ENCODE assay signal across 28 cellular contexts in the genomic region with DNA sequence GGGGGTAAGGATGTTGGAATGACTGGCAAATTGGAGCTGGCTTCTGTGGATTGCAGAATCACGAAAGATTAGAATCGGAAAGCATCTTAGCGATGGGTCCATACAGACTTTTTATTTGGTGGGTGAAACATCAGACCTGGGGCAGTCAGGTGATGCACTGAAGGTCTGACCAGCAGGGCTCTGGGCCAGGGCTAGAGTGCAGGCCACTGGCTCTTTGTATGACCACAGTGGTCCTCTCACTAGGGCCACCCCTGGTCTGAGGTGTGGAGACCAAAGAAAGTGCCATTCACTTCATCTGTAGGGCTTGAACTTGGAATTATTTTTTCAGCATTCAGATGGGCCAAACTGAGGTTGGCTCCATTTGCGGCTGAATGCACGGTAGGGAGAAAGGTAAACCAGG.
"Had no signal": no experiment of that assay in that cellular context is flagged by ENCODE, and none has a peak within 500 bp of the region (broad histone marks: within the 10 kb centered on the region; RNA-seq: fewer than 3 reads in every experiment).

No MANE protein-coding gene starts in this region.

- H3K27me3 Mint-ChIP-seq: stimulated activated memory B cell treated with anti-CD40 and anti-IgM and Interleukin-4, amounts not matched to agents 10 μg/mL and 1 μg/mL and 100 μg/mL, for 72 hours; stimulated activated naive B cell treated with anti-CD40 and anti-IgM and Interleukin-4, amounts not matched to agents 10 μg/mL and 1 μg/mL and 100 μg/mL, for 72 hours; stimulated activated naive CD8-positive, alpha-beta T cell treated with anti-CD3 and anti-CD28 coated beads, Interleukin-15, amount 100 ng/mL, for 72 hours; stimulated activated naive CD8-positive, alpha-beta T cell treated with anti-CD3 and anti-CD28 coated beads, Interleukin-15, Interleukin-2, amounts not matched to agents 100 ng/mL and 50 ng/mL, for 24 hours had no signal

- H3K4me1 ChIP-seq: stomach, suprapubic skin, testis, thyroid gland, tibial nerve, transverse colon, upper lobe of left lung, upper lobe of right lung, uterus, vagina had no signal

- FAIRE-seq: urothelium cell line had no signal

- H3K4me1 Mint-ChIP-seq: stimulated activated memory B cell treated with anti-CD40 and anti-IgM and Interleukin-4, amounts not matched to agents 10 μg/mL and 1 μg/mL and 100 μg/mL, for 72 hours; stimulated activated naive B cell treated with anti-CD40 and anti-IgM and Interleukin-4, amounts not matched to agents 10 μg/mL and 1 μg/mL and 100 μg/mL, for 72 hours; stimulated activated naive CD8-positive, alpha-beta T cell treated with anti-CD3 and anti-CD28 coated beads, Interleukin-15, amount 100 ng/mL, for 72 hours had no signal

- ATAC-seq: stimulated activated memory B cell treated with anti-CD40 and anti-IgM and Interleukin-4, amounts not matched to agents 10 μg/mL and 1 μg/mL and 100 μg/mL, for 72 hours; stimulated activated naive B cell treated with anti-CD40 and anti-IgM and Interleukin-4, amounts not matched to agents 10 μg/mL and 1 μg/mL and 100 μg/mL, for 72 hours; stimulated activated naive CD8-positive, alpha-beta T cell treated with anti-CD3 and anti-CD28 coated beads, Interleukin-15, Interleukin-2, amounts not matched to agents 100 U/mL and 50 U/mL, for 24 hours; upper lobe of right lung had no signal

- H3K4me3 ChIP-seq: stomach, suprapubic skin, testis, thoracic aorta, thyroid gland, tibial nerve, transverse colon, upper lobe of left lung, upper lobe of right lung, uterus, vagina had no signal

- H3K9me3 ChIP-seq: testis, thyroid gland, transverse colon, upper lobe of left lung, upper lobe of right lung, uterus, vagina had no signal

- H3K36me3 ChIP-seq: stomach, suprapubic skin, thoracic aorta, thyroid gland, tibial nerve, transverse colon, upper lobe of left lung, upper lobe of right lung, uterus, vagina had no signal

- H3K27ac Mint-ChIP-seq: stimulated activated memory B cell treated with anti-CD40 and anti-IgM and Interleukin-4, amounts not matched to agents 10 μg/mL and 1 μg/mL and 100 μg/mL, for 72 hours; stimulated activated naive B cell treated with anti-CD40 and anti-IgM and Interleukin-4, amounts not matched to agents 10 μg/mL and 1 μg/mL and 100 μg/mL, for 72 hours; stimulated activated naive CD8-positive, alpha-beta T cell treated with anti-CD3 and anti-CD28 coated beads, Interleukin-15, Interleukin-2, amounts not matched to agents 100 ng/mL and 50 ng/mL, for 24 hours; type B pancreatic cell had no signal

- H3K36me3 Mint-ChIP-seq: stimulated activated memory B cell treated with anti-CD40 and anti-IgM and Interleukin-4, amounts not matched to agents 10 μg/mL and 1 μg/mL and 100 μg/mL, for 72 hours; stimulated activated naive B cell treated with anti-CD40 and anti-IgM and Interleukin-4, amounts not matched to agents 10 μg/mL and 1 μg/mL and 100 μg/mL, for 72 hours; type B pancreatic cell had no signal

- H3K4me3 Mint-ChIP-seq: stimulated activated memory B cell treated with anti-CD40 and anti-IgM and Interleukin-4, amounts not matched to agents 10 μg/mL and 1 μg/mL and 100 μg/mL, for 72 hours; stimulated activated naive B cell treated with anti-CD40 and anti-IgM and Interleukin-4, amounts not matched to agents 10 μg/mL and 1 μg/mL and 100 μg/mL, for 72 hours; stimulated activated naive CD8-positive, alpha-beta T cell treated with anti-CD3 and anti-CD28 coated beads, Interleukin-15, amount 100 ng/mL, for 72 hours; stimulated activated naive CD8-positive, alpha-beta T cell treated with anti-CD3 and anti-CD28 coated beads, Interleukin-15, Interleukin-2, amounts not matched to agents 100 ng/mL and 50 ng/mL, for 24 hours; type B pancreatic cell had no signal

- H3K9me3 Mint-ChIP-seq: stimulated activated naive B cell treated with anti-CD40 and anti-IgM and Interleukin-4, amounts not matched to agents 10 μg/mL and 1 μg/mL and 100 μg/mL, for 72 hours; stimulated activated naive CD8-positive, alpha-beta T cell treated with anti-CD3 and anti-CD28 coated beads, Interleukin-15, amount 100 ng/mL, for 72 hours; stimulated activated naive CD8-positive, alpha-beta T cell treated with anti-CD3 and anti-CD28 coated beads, Interleukin-15, Interleukin-2, amounts not matched to agents 100 ng/mL and 50 ng/mL, for 24 hours; type B pancreatic cell had no signal

- H3K27me3 ChIP-seq: stomach, suprapubic skin, testis, thyroid gland, tibial nerve, transverse colon, upper lobe of left lung, upper lobe of right lung, uterus, vagina had no signal

- H3K27ac ChIP-seq: stomach, suprapubic skin, testis, thoracic aorta, thyroid gland, tibial nerve, transverse colon, upper lobe of left lung, upper lobe of right lung, uterus, vagina had no signal

- DNase-seq: stimulated activated CD4-positive, alpha-beta T cell treated with anti-CD3 and anti-CD28 coated beads, Interleukin-2, amount 100 ng/mL, for 24 hours; stimulated activated CD4-positive, alpha-beta T cell treated with anti-CD3 and anti-CD28 coated beads, Interleukin-2, amount 100 ng/mL, for 48 hours; stimulated activated CD4-positive, alpha-beta T cell treated with anti-CD3 and anti-CD28 coated beads, Interleukin-4, amount 100 ng/mL, for 1 hour; stimulated activated CD4-positive, alpha-beta T cell treated with anti-CD3 and anti-CD28 coated beads, Interleukin-4, amount 100 ng/mL, for 24 hours; stimulated activated CD4-positive, alpha-beta T cell treated with anti-CD3 and anti-CD28 coated beads, Interleukin-4, amount 100 ng/mL, for 4 hours; stimulated activated CD8-positive, alpha-beta memory T cell treated with anti-CD3 and anti-CD28 coated beads, Interleukin-4, amount 100 ng/mL, for 48 hours; stimulated activated naive B cell treated with anti-CD40 and anti-IgM and Interleukin-4, amounts not matched to agents 10 μg/mL and 1 μg/mL and 100 μg/mL, for 72 hours; stimulated activated naive CD4-positive, alpha-beta T cell; stimulated activated naive CD4-positive, alpha-beta T cell treated with Interleukin-2 at 50 U/mL for 16 hours; stimulated activated naive CD8-positive, alpha-beta T cell treated with anti-CD3 and anti-CD28 coated beads, Interleukin-15, amount 100 ng/mL, for 72 hours; stimulated activated naive CD8-positive, alpha-beta T cell treated with anti-CD3 and anti-CD28 coated beads, Interleukin-15, Interleukin-2, amounts not matched to agents 100 U/mL and 50 U/mL, for 24 hours; stomach; substantia nigra; testis; thyroid gland; transverse colon; trophoblast cell; upper lobe of left lung; upper lobe of right lung; uterus had no signal
